In genomic region chr6:35258336-35258735, GRCh38 we compare ENCODE assay signal across 1 cellular context.
TF ChIP-seq lines count a peak whose summit lies in the region.

No MANE protein-coding gene starts in this region.

TF ChIP-seq in K562, 482 proteins besides CTCF, POLR2A, EP300 and RAD21:
- TF ChIP-seq ERF (CRISPR knock-in tag; IDR thresholded peaks at IDR 0.05), result no peak
- TF ChIP-seq TFE3 (CRISPR knock-in tag; IDR thresholded peaks at IDR 0.05), result no peak
- TF ChIP-seq CREBBP (IDR thresholded peaks at IDR 0.05; ENCODE audit: low read depth, low read length), result no peak
- TF ChIP-seq ZNF165 (CRISPR knock-in tag; IDR thresholded peaks at IDR 0.05; ENCODE audit: borderline replicate concordance), result no peak
- TF ChIP-seq ZFP36 (IDR thresholded peaks at IDR 0.05; ENCODE audit: low read depth, low read length, partially characterized antibody), result no peak
- TF ChIP-seq ZNF668 (CRISPR knock-in tag; IDR thresholded peaks at IDR 0.05), result no peak
- no peak for TF ChIP-seq STAT6 (CRISPR knock-in tag; IDR thresholded peaks at IDR 0.05)
